Comparison of ENCODE assay signal across 1 cellular context in the genomic region with DNA sequence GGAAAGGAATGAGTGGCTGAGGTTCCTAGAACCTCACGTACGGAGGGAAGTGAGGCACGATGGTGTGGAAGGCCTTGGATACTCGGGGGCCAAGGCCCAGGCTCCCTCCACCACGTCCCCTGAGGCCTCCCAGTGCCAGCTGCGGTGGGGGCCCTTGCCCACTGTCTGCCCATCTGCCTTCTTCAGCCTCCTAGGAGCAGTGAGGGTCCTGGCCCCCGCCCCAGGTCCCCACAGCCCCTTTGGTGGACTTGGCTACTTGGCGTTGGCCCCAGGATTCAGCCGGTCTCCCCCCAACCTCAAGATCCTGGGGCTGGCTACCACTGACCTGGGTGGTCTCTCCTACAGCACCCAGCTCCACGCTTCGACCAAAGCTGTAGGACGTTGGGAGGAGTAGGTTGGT.
TF ChIP-seq lines count a peak whose summit lies in the region.

No MANE protein-coding gene starts in this region.

TF ChIP-seq in WTC11, 78 proteins besides CTCF, POLR2A, EP300 and RAD21 (continued from another document):
- TF ChIP-seq USF2 (CRISPR knock-in tag; IDR thresholded peaks at IDR 0.05) = no peak
